ENCODE assay signal across 23 cellular contexts in genomic region chr1:245682638-245683376, GRCh38.
DNase-seq lines count a peak whose midpoint lies in the region; ATAC-seq lines count a peak whose summit lies in the region.
"Had no signal": no experiment of that assay in that cellular context is flagged by ENCODE, and none has a peak within 500 bp of the region (broad histone marks: within the 10 kb centered on the region; RNA-seq: fewer than 3 reads in every experiment).

No MANE protein-coding gene starts in this region.

- peaks cover 2% of the 10 kb centered on the region for H3K9me3 Mint-ChIP-seq in activated CD4-positive, alpha-beta memory T cell treated with anti-CD3 and anti-CD28 coated beads for 36 hours
- H3K9me3 Mint-ChIP-seq: activated naive CD8-positive, alpha-beta T cell treated with anti-CD3 and anti-CD28 coated beads, Interleukin-2, amount 10 ng/mL, durations not matched to agents 7 days and 5 days; T-helper 1 cell treated with Interleukin-12 subunit alpha and Interleukin-12 subunit beta and Interleukin-4 antibody, amounts not matched to agents 30 μg/mL and 1 μg/mL, for 36 hours had no signal

- H3K27me3 ChIP-seq in Karpas-422 (ENCODE audit: low read length) = no peaks in the 10 kb centered on the region
- H3K27me3 ChIP-seq: breast epithelium, transverse colon had no signal

- H3K27me3 Mint-ChIP-seq in activated CD4-positive, alpha-beta memory T cell treated with anti-CD3 and anti-CD28 coated beads for 36 hours = peaks cover 4% of the 10 kb centered on the region
- H3K27me3 Mint-ChIP-seq: activated naive CD8-positive, alpha-beta T cell treated with anti-CD3 and anti-CD28 coated beads, Interleukin-2, amount 10 ng/mL, durations not matched to agents 7 days and 5 days had no signal

- peaks cover 68% of the 10 kb centered on the region for H3K4me1 ChIP-seq in Karpas-422 (ENCODE audit: low read length)
- H3K4me1 ChIP-seq: breast epithelium had no signal

- no peak overlapping the region for H2AFZ ChIP-seq in Karpas-422 (ENCODE audit: low read length)

- DNase-seq in AG08396 (ENCODE audit: low spot score) = peak; percentile 43
- DNase-seq in Karpas-422 = no peak
- peak; percentile 22 for DNase-seq in fibroblast of gingiva (ENCODE audit: low read depth)
- no peak for DNase-seq in left lobe of liver (ENCODE audit: low spot score)
- no peak for DNase-seq in activated gamma-delta T cell treated with Interleukin-2 at 50 U/mL for 16 hours
- no peak for DNase-seq in cerebellar nuclear complex (lab: John Stamatoyannopoulos, UW)
- DNase-seq in activated CD4-positive, alpha-beta memory T cell treated with anti-CD3 and anti-CD28 coated beads for 36 hours = no peak
- DNase-seq in activated T-cell treated with anti-CD3 and anti-CD28 coated beads, Interleukin-2, amount 50 U/mL, for 1 hour = no peak
- DNase-seq: activated CD8-positive, alpha-beta T cell treated with anti-CD3 and anti-CD28 coated beads, Interleukin-2, amount 10 ng/mL, durations not matched to agents 7 days and 5 days; activated naive CD8-positive, alpha-beta T cell treated with anti-CD3 and anti-CD28 coated beads, Interleukin-2, amount 10 ng/mL, durations not matched to agents 7 days and 5 days; activated T-cell treated with anti-CD3 and anti-CD28 coated beads, Interleukin-2, amount 50 U/mL, for 48 hours; CD8-positive, alpha-beta memory T cell; effector CD8-positive, alpha-beta T cell; esophagus squamous epithelium; GOT3; midbrain; NCI-H524; SHP77; stimulated activated naive CD4-positive, alpha-beta T cell; transverse colon had no signal

- no peak overlapping the region for H3K27ac Mint-ChIP-seq in activated CD4-positive, alpha-beta memory T cell treated with anti-CD3 and anti-CD28 coated beads for 36 hours
- H3K27ac Mint-ChIP-seq: activated CD8-positive, alpha-beta T cell treated with anti-CD3 and anti-CD28 coated beads, Interleukin-2, amount 10 ng/mL, durations not matched to agents 7 days and 5 days; activated naive CD8-positive, alpha-beta T cell treated with anti-CD3 and anti-CD28 coated beads, Interleukin-2, amount 10 ng/mL, durations not matched to agents 7 days and 5 days; T-helper 1 cell treated with Interleukin-12 subunit alpha and Interleukin-12 subunit beta and Interleukin-4 antibody, amounts not matched to agents 30 μg/mL and 1 μg/mL, for 36 hours had no signal

- H3K9me3 ChIP-seq in Karpas-422 (ENCODE audit: low read length) = no peaks in the 10 kb centered on the region
- H3K9me3 ChIP-seq: breast epithelium, esophagus squamous epithelium, transverse colon had no signal

- peak overlapping the region; percentile 70 for H3K27ac ChIP-seq in Karpas-422 (ENCODE audit: low read length)
- H3K27ac ChIP-seq: breast epithelium, esophagus squamous epithelium, HL-60, transverse colon had no signal

- H4K20me1 ChIP-seq in Karpas-422 (ENCODE audit: insufficient read depth, low read depth, low read length) = no peaks in the 10 kb centered on the region

- no peak overlapping the region for H3K4me2 ChIP-seq in Karpas-422 (ENCODE audit: low read depth, low read length, poor library complexity, severe bottlenecking)

- H3K36me3 ChIP-seq in Karpas-422 (ENCODE audit: insufficient read depth, low read length) = peaks cover 3% of the 10 kb centered on the region; the same call in 1 of the 2 replicates
- H3K36me3 ChIP-seq: breast epithelium, esophagus squamous epithelium, transverse colon had no signal

- CTCF ChIA-PET in activated CD4-positive, alpha-beta memory T cell treated with anti-CD3 and anti-CD28 coated beads for 36 hours (lab: Charles Lee) = no interaction called here

- H3K9ac ChIP-seq in Karpas-422 (ENCODE audit: low read length) = peak overlapping the region; percentile 10

- POLR2A ChIA-PET in activated CD4-positive, alpha-beta memory T cell treated with anti-CD3 and anti-CD28 coated beads for 36 hours (lab: Charles Lee) = no interaction called here

- H3K4me1 Mint-ChIP-seq in activated CD4-positive, alpha-beta memory T cell treated with anti-CD3 and anti-CD28 coated beads for 36 hours (ENCODE audit: low read depth) = no peaks in the 10 kb centered on the region
- H3K4me1 Mint-ChIP-seq: activated naive CD8-positive, alpha-beta T cell treated with anti-CD3 and anti-CD28 coated beads, Interleukin-2, amount 10 ng/mL, durations not matched to agents 7 days and 5 days; CD8-positive, alpha-beta memory T cell had no signal

- H3K9me2 ChIP-seq in Karpas-422 (replicated peaks; ENCODE audit: insufficient read depth, low read length) = no peaks in the 10 kb centered on the region

- intact Hi-C loops in activated CD4-positive, alpha-beta memory T cell treated with anti-CD3 and anti-CD28 coated beads for 36 hours (cut with micrococcal nuclease) = no loop called here

- H3K4me3 ChIP-seq in Karpas-422 (ENCODE audit: low read length) = no peak overlapping the region
- H3K4me3 ChIP-seq: breast epithelium, esophagus squamous epithelium, transverse colon had no signal

- no peaks in the 10 kb centered on the region for H3K79me2 ChIP-seq in Karpas-422 (ENCODE audit: low read length)

- ATAC-seq in left lobe of liver = peak; percentile 23
- ATAC-seq: activated CD8-positive, alpha-beta T cell treated with anti-CD3 and anti-CD28 coated beads, Interleukin-2, amount 10 ng/mL, durations not matched to agents 7 days and 5 days had no signal

- no peak overlapping the region for H3K4me3 Mint-ChIP-seq in activated CD4-positive, alpha-beta memory T cell treated with anti-CD3 and anti-CD28 coated beads for 36 hours
- H3K4me3 Mint-ChIP-seq: activated CD8-positive, alpha-beta T cell treated with anti-CD3 and anti-CD28 coated beads, Interleukin-2, amount 10 ng/mL, durations not matched to agents 7 days and 5 days; activated naive CD8-positive, alpha-beta T cell treated with anti-CD3 and anti-CD28 coated beads, Interleukin-2, amount 10 ng/mL, durations not matched to agents 7 days and 5 days; CD8-positive, alpha-beta memory T cell; T-helper 1 cell treated with Interleukin-12 subunit alpha and Interleukin-12 subunit beta and Interleukin-4 antibody, amounts not matched to agents 30 μg/mL and 1 μg/mL, for 36 hours had no signal

- no peaks in the 10 kb centered on the region for H3K36me3 Mint-ChIP-seq in activated CD4-positive, alpha-beta memory T cell treated with anti-CD3 and anti-CD28 coated beads for 36 hours
- H3K36me3 Mint-ChIP-seq: activated naive CD8-positive, alpha-beta T cell treated with anti-CD3 and anti-CD28 coated beads, Interleukin-2, amount 10 ng/mL, durations not matched to agents 7 days and 5 days had no signal

Comparison
In these comparisons a context has a peak if more than half of its experiments do, and no peak if none do; other contexts are left out.
1. DNase-seq: peak in AG08396 (single experiment) and fibroblast of gingiva (single experiment); none in Karpas-422 (single experiment), left lobe of liver (single experiment), activated gamma-delta T cell treated with Interleukin-2 at 50 U/mL for 16 hours (single experiment), cerebellar nuclear complex (0 of 2), activated CD4-positive, alpha-beta memory T cell treated with anti-CD3 and anti-CD28 coated beads for 36 hours (single experiment) and activated T-cell treated with anti-CD3 and anti-CD28 coated beads, Interleukin-2, amount 50 U/mL, for 1 hour (single experiment).